In the genomic region with DNA sequence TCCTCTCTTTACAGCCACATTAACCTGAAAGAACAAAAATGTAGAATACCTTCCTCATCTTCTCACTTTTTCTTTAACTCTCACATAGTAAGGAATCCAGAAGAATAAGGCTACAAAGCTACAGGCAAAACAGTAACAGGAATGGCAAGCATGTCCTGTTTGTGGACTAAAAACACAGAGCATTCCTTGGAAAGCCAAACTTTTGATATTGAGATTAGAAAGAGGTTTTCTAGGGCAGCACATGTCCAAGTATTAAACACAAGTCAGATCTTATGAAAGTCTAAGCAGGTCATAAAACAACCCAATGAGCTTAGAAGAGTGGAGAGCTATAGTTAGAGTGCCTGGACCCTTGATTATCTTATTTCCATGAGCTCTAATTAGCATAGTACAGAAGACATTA, we compare ENCODE assay signal across 16 cellular contexts. TPM values are rescaled to one million over a fixed set of nuclear protein-coding genes. Genes with fewer than 3 reads are reported as not detected.
DNase-seq lines count a peak whose midpoint lies in the region; ATAC-seq and TF ChIP-seq lines count a peak whose summit lies in the region.
"Had no signal": no experiment of that assay in that cellular context is flagged by ENCODE, and none has a peak within 500 bp of the region (broad histone marks: within the 10 kb centered on the region; RNA-seq: fewer than 3 reads in every experiment).

No MANE protein-coding gene starts in this region.

- peak overlapping the region; percentile 94 for H3K27ac Mint-ChIP-seq in T-helper 17 cell
- H3K27ac Mint-ChIP-seq in stimulated activated memory B cell treated with anti-CD40 and anti-IgM and Interleukin-4, amounts not matched to agents 10 μg/mL and 1 μg/mL and 100 μg/mL, for 72 hours = peak overlapping the region; percentile 50
- H3K27ac Mint-ChIP-seq: activated B cell treated with CpG ODN at 0.5 μM for 24 hours had no signal

- no peaks in the 10 kb centered on the region for H3K36me3 Mint-ChIP-seq in T-helper 17 cell (ENCODE audit: low read depth)
- no peaks in the 10 kb centered on the region for H3K36me3 Mint-ChIP-seq in stimulated activated memory B cell treated with anti-CD40 and anti-IgM and Interleukin-4, amounts not matched to agents 10 μg/mL and 1 μg/mL and 100 μg/mL, for 72 hours
- H3K36me3 Mint-ChIP-seq: CD8-positive, alpha-beta memory T cell had no signal

- H3K4me1 Mint-ChIP-seq in T-helper 17 cell = peaks cover 22% of the 10 kb centered on the region
- peaks cover 33% of the 10 kb centered on the region for H3K4me1 Mint-ChIP-seq in stimulated activated memory B cell treated with anti-CD40 and anti-IgM and Interleukin-4, amounts not matched to agents 10 μg/mL and 1 μg/mL and 100 μg/mL, for 72 hours

- H3K4me3 ChIP-seq in fibroblast of villous mesenchyme (ENCODE audit: low read depth, low read length) = no peak overlapping the region

- ATAC-seq in T-helper 17 cell (no peak), GM21367 (IDR thresholded peaks at IDR 0.05; ENCODE audit: unreplicated experiment) (no peak)
- ATAC-seq in stimulated activated memory B cell treated with anti-CD40 and anti-IgM and Interleukin-4, amounts not matched to agents 10 μg/mL and 1 μg/mL and 100 μg/mL, for 72 hours = no peak

- no peaks in the 10 kb centered on the region for H3K9me3 Mint-ChIP-seq in stimulated activated memory B cell treated with anti-CD40 and anti-IgM and Interleukin-4, amounts not matched to agents 10 μg/mL and 1 μg/mL and 100 μg/mL, for 72 hours
- H3K9me3 Mint-ChIP-seq: activated B cell treated with CpG ODN at 0.5 μM for 24 hours; CD8-positive, alpha-beta memory T cell had no signal

- no peaks in the 10 kb centered on the region for H3K27me3 Mint-ChIP-seq in T-helper 17 cell
- H3K27me3 Mint-ChIP-seq in stimulated activated memory B cell treated with anti-CD40 and anti-IgM and Interleukin-4, amounts not matched to agents 10 μg/mL and 1 μg/mL and 100 μg/mL, for 72 hours = no peaks in the 10 kb centered on the region
- H3K27me3 Mint-ChIP-seq: activated B cell treated with CpG ODN at 0.5 μM for 24 hours had no signal

- DNase-seq in ELR (ENCODE audit: low read depth) (peak; percentile 5), T-helper 17 cell (no peak), fibroblast of villous mesenchyme (ENCODE audit: low read depth) (peak; percentile 79), NCI-H524 treated with DMSO at 0.1 percent for 48 hours (lab: John Stamatoyannopoulos, UW) (no peak), SHP77 (lab: John Stamatoyannopoulos, UW) (no peak)
- DNase-seq: activated B cell treated with CpG ODN at 0.5 μM for 24 hours; amniotic stem cell; CD8-positive, alpha-beta memory T cell; mesendoderm; NCI-H187; NCI-H82; posterior cingulate gyrus; stimulated activated CD4-positive, alpha-beta T cell treated with anti-CD3 and anti-CD28 coated beads, Interleukin-2, amount 100 ng/mL, for 24 hours had no signal

- H3K4me3 Mint-ChIP-seq in T-helper 17 cell = no peak overlapping the region
- no peak overlapping the region for H3K4me3 Mint-ChIP-seq in stimulated activated memory B cell treated with anti-CD40 and anti-IgM and Interleukin-4, amounts not matched to agents 10 μg/mL and 1 μg/mL and 100 μg/mL, for 72 hours
- H3K4me3 Mint-ChIP-seq: activated B cell treated with CpG ODN at 0.5 μM for 24 hours had no signal

- no peaks in the 10 kb centered on the region for H3K9me3 ChIP-seq in T-helper 17 cell (ENCODE audit: control insufficient read depth, low read length, poor library complexity, severe bottlenecking)

- no peak for TF ChIP-seq CTCF in fibroblast of villous mesenchyme (IDR thresholded peaks at IDR 0.05; ENCODE audit: insufficient read depth, low read depth, low read length)

RNA-seq across cellular contexts. Expression of a gene that starts 58.2 kb away (rescaled TPM):
- total RNA-seq in T-helper 17 cell (not detected), fibroblast of villous mesenchyme (under 0.01 TPM in 2 replicates)
- total RNA-seq: activated B cell treated with CpG ODN at 0.5 μM for 24 hours; CD8-positive, alpha-beta memory T cell; SK-MEL-5 had no signal

Comparison
In these comparisons a context has a peak if more than half of its experiments do, and no peak if none do; other contexts are left out.
1. DNase-seq: peak in ELR (single experiment) and fibroblast of villous mesenchyme (single experiment); none in T-helper 17 cell (0 of 3), NCI-H524 treated with DMSO at 0.1 percent for 48 hours (single experiment) and SHP77 (0 of 2).